In the genomic region with DNA sequence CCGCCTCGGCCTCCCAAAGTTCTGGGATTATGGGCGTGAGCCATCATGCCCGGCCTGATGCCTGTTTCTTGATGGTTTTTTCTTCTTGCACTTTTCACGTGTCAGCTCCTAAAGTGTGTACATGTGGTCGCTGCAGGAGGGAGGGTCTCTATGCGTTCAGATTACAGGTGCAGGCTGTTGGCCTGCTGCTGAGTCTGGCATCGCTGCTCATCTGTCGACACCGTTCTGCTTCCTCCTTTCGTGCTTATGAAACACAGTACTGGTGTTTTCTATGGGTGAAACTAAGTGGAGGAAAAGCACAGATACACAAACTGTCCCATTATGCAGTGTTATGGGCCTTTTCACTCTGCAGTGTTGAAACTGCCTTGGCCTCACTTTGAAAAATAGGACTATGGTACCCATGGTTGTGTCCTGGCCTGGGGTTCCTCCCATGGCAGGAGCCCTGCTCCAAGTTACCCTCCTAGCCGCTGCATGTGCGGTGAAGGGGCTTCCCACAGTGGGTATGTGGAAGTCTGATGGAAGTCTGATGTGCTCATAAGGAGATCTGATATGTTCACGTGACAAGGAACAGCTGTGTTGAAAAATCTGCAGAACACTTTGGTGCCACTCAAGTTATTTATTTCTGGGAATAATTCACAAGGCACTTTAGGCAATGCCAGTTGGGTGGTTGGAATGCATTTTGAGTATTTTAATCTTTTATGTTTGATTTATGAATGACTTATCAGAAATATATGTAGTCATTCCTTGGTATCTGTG, we compare ENCODE assay signal across 9 cellular contexts. TPM values are rescaled to one million over a fixed set of nuclear protein-coding genes. Genes with fewer than 3 reads are reported as not detected.
DNase-seq lines count a peak whose midpoint lies in the region; ATAC-seq and TF ChIP-seq lines count a peak whose summit lies in the region.
"Had no signal": no experiment of that assay in that cellular context is flagged by ENCODE, and none has a peak within 500 bp of the region (broad histone marks: within the 10 kb centered on the region; RNA-seq: fewer than 3 reads in every experiment).

No MANE protein-coding gene starts in this region.

- ATAC-seq in GM18498 (IDR thresholded peaks at IDR 0.05; ENCODE audit: unreplicated experiment) (peak; percentile 41), HG02623 (IDR thresholded peaks at IDR 0.05; ENCODE audit: unreplicated experiment) (peak; percentile 46), T-cell (replicated peaks in 1 of 4) (no peak), sciatic nerve (no peak)
- ATAC-seq in natural killer cell treated with Interleukin-12 subunit alpha and Interleukin-12 subunit beta and Interleukin-15 and Interleukin-18, amount 100 ng/mL, for 72 hours, result no peak

- no peak for TF ChIP-seq CTCF in coronary artery (IDR thresholded peaks at IDR 0.05)

- CTCF ChIA-PET in T-cell (lab: Charles Lee), result interaction anchor here in 1 of 2 donors (2.1 kb wide), 1 partner anchor 18 kb away, joined by 6 read pairs; no protein-coding TSS in a partner anchor

- intact Hi-C loops in sciatic nerve (cut with DNase I), result no loop called here

- peaks cover 33% of the 10 kb centered on the region for H3K36me3 Mint-ChIP-seq in T-cell
- H3K36me3 Mint-ChIP-seq in natural killer cell treated with Interleukin-12 subunit alpha and Interleukin-12 subunit beta and Interleukin-15 and Interleukin-18, amount 100 ng/mL, for 72 hours, result peaks cover 11% of the 10 kb centered on the region

- no peak overlapping the region for H3K4me3 ChIP-seq in coronary artery
- H3K4me3 ChIP-seq: esophagus squamous epithelium had no signal

- POLR2A ChIA-PET in T-cell (lab: Charles Lee), result interaction anchor here (0.6 to 1.7 kb wide), 3 partner anchors 10 to 31 kb away, joined by 3 to 20 read pairs (median 3); a partner anchor contains a TSS

- peak overlapping the region; percentile 98 to 100 for H3K27ac Mint-ChIP-seq in T-cell
- peak overlapping the region; percentile 70 to 87 for H3K27ac Mint-ChIP-seq in natural killer cell treated with Interleukin-12 subunit alpha and Interleukin-12 subunit beta and Interleukin-15 and Interleukin-18, amount 100 ng/mL, for 72 hours

- no peak overlapping the region for H3K4me3 Mint-ChIP-seq in T-cell
- H3K4me3 Mint-ChIP-seq in natural killer cell treated with Interleukin-12 subunit alpha and Interleukin-12 subunit beta and Interleukin-15 and Interleukin-18, amount 100 ng/mL, for 72 hours, result no peak overlapping the region

- H3K27me3 Mint-ChIP-seq in T-cell, result no peaks in the 10 kb centered on the region
- no peaks in the 10 kb centered on the region for H3K27me3 Mint-ChIP-seq in natural killer cell treated with Interleukin-12 subunit alpha and Interleukin-12 subunit beta and Interleukin-15 and Interleukin-18, amount 100 ng/mL, for 72 hours

- DNase-seq in T-cell (no peak), NCI-H526 treated with DMSO at 0.1 percent for 48 hours (lab: John Stamatoyannopoulos, UW) (no peak), GM03348 (ENCODE audit: low spot score) (no peak), sciatic nerve (ENCODE audit: low spot score) (no peak), coronary artery (ENCODE audit: low spot score) (no peak)
- DNase-seq in natural killer cell treated with Interleukin-12 subunit alpha and Interleukin-12 subunit beta and Interleukin-15 and Interleukin-18, amount 100 ng/mL, for 72 hours (ENCODE audit: low spot score), result no peak
- DNase-seq: esophagus squamous epithelium had no signal

- no peaks in the 10 kb centered on the region for H3K9me3 Mint-ChIP-seq in T-cell
- H3K9me3 Mint-ChIP-seq in natural killer cell treated with Interleukin-12 subunit alpha and Interleukin-12 subunit beta and Interleukin-15 and Interleukin-18, amount 100 ng/mL, for 72 hours, result no peaks in the 10 kb centered on the region

- H3K27ac ChIP-seq in coronary artery, result peak overlapping the region in 1 of 2 donors; percentile 66

- H3K4me1 Mint-ChIP-seq in T-cell, result peaks cover 66 to 82% (median 68%) of the 10 kb centered on the region in 3 donors
- H3K4me1 Mint-ChIP-seq in natural killer cell treated with Interleukin-12 subunit alpha and Interleukin-12 subunit beta and Interleukin-15 and Interleukin-18, amount 100 ng/mL, for 72 hours (ENCODE audit: low read depth in 2 of 2), result peaks cover 47 to 54% of the 10 kb centered on the region in 2 donors

RNA-seq across cellular contexts. Expression of a gene that starts 23.6 kb away (rescaled TPM):
- total RNA-seq in T-cell (100 to 1,000 TPM in 3 of 5 donors, 10 to 100 TPM in 2; 58.9 to 113 (median 108) TPM), sciatic nerve (91.3 TPM)
- 100 to 1,000 TPM in 1 of 2 donors, 10 to 100 TPM in 1; 84.8 to 116 TPM for total RNA-seq in natural killer cell treated with Interleukin-12 subunit alpha and Interleukin-12 subunit beta and Interleukin-15 and Interleukin-18, amount 100 ng/mL, for 72 hours

RNA-seq across cellular contexts. Expression of a gene that starts 48.0 kb away (rescaled TPM):
- 100 to 1,000 TPM in 1 of 5 donors, 10 to 100 TPM in 4; 84.5 to 106 (median 93.1) TPM for total RNA-seq in T-cell
- 100 to 1,000 TPM in 1 of 2 donors, 10 to 100 TPM in 1; 97.9 to 104 TPM for total RNA-seq in natural killer cell treated with Interleukin-12 subunit alpha and Interleukin-12 subunit beta and Interleukin-15 and Interleukin-18, amount 100 ng/mL, for 72 hours
- total RNA-seq in sciatic nerve, result 67.9 TPM

RNA-seq across cellular contexts. Expression of a gene that starts 56.3 kb away (rescaled TPM):
- total RNA-seq in T-cell (100 to 1,000 TPM in 4 of 5 donors, 10 to 100 TPM in 1; 97.5 to 118 (median 107) TPM), sciatic nerve (58.4 TPM)
- total RNA-seq in natural killer cell treated with Interleukin-12 subunit alpha and Interleukin-12 subunit beta and Interleukin-15 and Interleukin-18, amount 100 ng/mL, for 72 hours, result 100 to 1,000 TPM in 1 of 2 donors, 10 to 100 TPM in 1; 99.7 to 208 TPM

Comparison
In these comparisons a context has a peak if more than half of its experiments do, and no peak if none do; other contexts are left out.
1. ATAC-seq: peak in GM18498 (single experiment) and HG02623 (single experiment); none in T-cell (0 of 4), natural killer cell treated with Interleukin-12 subunit alpha and Interleukin-12 subunit beta and Interleukin-15 and Interleukin-18, amount 100 ng/mL, for 72 hours (0 of 2) and sciatic nerve (single experiment).